ENCODE assay signal across 1 cellular context in genomic region chr3:187039723-187040414, GRCh38.
TF ChIP-seq lines count a peak whose summit lies in the region.

No MANE protein-coding gene starts in this region.

TF ChIP-seq in HepG2, 621 proteins besides CTCF, POLR2A, EP300 and RAD21 (continued from another document):
- TF ChIP-seq ZNF318 (CRISPR knock-in tag; IDR thresholded peaks at IDR 0.05) (no peak), ZNF747 (CRISPR knock-in tag; IDR thresholded peaks at IDR 0.05; ENCODE audit: borderline replicate concordance) (no peak), MAFG (CRISPR knock-in tag; IDR thresholded peaks at IDR 0.05) (no peak), ZNF687 (CRISPR knock-in tag; IDR thresholded peaks at IDR 0.05) (peak; percentile 71), PHF8 (CRISPR knock-in tag; IDR thresholded peaks at IDR 0.05) (0 out of 2 replicates have a peak, but pooled peaks have one; percentile 4), PHF20 (CRISPR knock-in tag; IDR thresholded peaks at IDR 0.05) (0 out of 2 replicates have a peak, but pooled peaks have one; percentile 0), PCBP2 (optimal IDR thresholded peaks at IDR 0.05; ENCODE audit: low read depth, low read length, poor library complexity, severe bottlenecking) (no peak), ZNF691 (CRISPR knock-in tag; IDR thresholded peaks at IDR 0.05; ENCODE audit: borderline replicate concordance, low read depth) (0 out of 2 replicates have a peak, but pooled peaks have one; percentile 10), SNRNP70 (IDR thresholded peaks at IDR 0.05; ENCODE audit: low read depth, low read length) (no peak), BCL3 (CRISPR knock-in tag; IDR thresholded peaks at IDR 0.05) (no peak), ZNF441 (CRISPR knock-in tag; IDR thresholded peaks at IDR 0.05; ENCODE audit: borderline replicate concordance) (0 out of 2 replicates have a peak, but pooled peaks have one; percentile 27), SOX5 (CRISPR knock-in tag; IDR thresholded peaks at IDR 0.05; ENCODE audit: borderline replicate concordance) (0 out of 2 replicates have a peak, but pooled peaks have one; percentile 10), CEBPB (IDR thresholded peaks at IDR 0.05; ENCODE audit: borderline replicate concordance, low read depth, low read length) (peak; percentile 49; the same call in 1 of the 2 replicates), ZNF713 (CRISPR knock-in tag; IDR thresholded peaks at IDR 0.05) (0 out of 2 replicates have a peak, but pooled peaks have one; percentile 72), SMAD3 (CRISPR knock-in tag; IDR thresholded peaks at IDR 0.05) (peak; percentile 24; the same call in 1 of the 2 replicates), ZNF414 (CRISPR knock-in tag; IDR thresholded peaks at IDR 0.05) (peak; percentile 38; the same call in 1 of the 2 replicates), ZNF543 (CRISPR knock-in tag; IDR thresholded peaks at IDR 0.05) (0 out of 2 replicates have a peak, but pooled peaks have one; percentile 56), SIN3A (IDR thresholded peaks at IDR 0.05; ENCODE audit: borderline replicate concordance, low read depth, low read length) (peak; percentile 16; the same call in 1 of the 2 replicates), LCORL (IDR thresholded peaks at IDR 0.05) (no peak), LCORL (CRISPR knock-in tag; IDR thresholded peaks at IDR 0.05) (peak; percentile 30; the same call in 1 of the 2 replicates), KAT8 (CRISPR knock-in tag; IDR thresholded peaks at IDR 0.05) (no peak), YY1 (IDR thresholded peaks at IDR 0.05; ENCODE audit: insufficient read depth, insufficient replicate concordance, low read depth, low read length) (peak; percentile 69), POLR2G (IDR thresholded peaks at IDR 0.05; ENCODE audit: low read depth, low read length) (peak; percentile 27; the same call in 1 of the 2 replicates), NONO (IDR thresholded peaks at IDR 0.05) (no peak), NONO (CRISPR knock-in tag; conservative IDR thresholded peaks at IDR 0.05) (0 out of 2 replicates have a peak, but pooled peaks have one; percentile 13), ZNF460 (CRISPR knock-in tag; IDR thresholded peaks at IDR 0.05; ENCODE audit: borderline replicate concordance) (no peak)
